9 cellular contexts compared by ENCODE assay signal in genomic region chr3:43892535-43892934, GRCh38.
DNase-seq lines count a peak whose midpoint lies in the region; ATAC-seq and TF ChIP-seq lines count a peak whose summit lies in the region.
"Had no signal": no experiment of that assay in that cellular context is flagged by ENCODE, and none has a peak within 500 bp of the region (broad histone marks: within the 10 kb centered on the region; RNA-seq: fewer than 3 reads in every experiment).

No MANE protein-coding gene starts in this region.

- H3K4me3 Mint-ChIP-seq in CD8-positive, alpha-beta T cell: no peak overlapping the region

- no peaks in the 10 kb centered on the region for H3K36me3 Mint-ChIP-seq in CD8-positive, alpha-beta T cell

- H2AFZ ChIP-seq in OCI-LY7 (ENCODE audit: low read length): peak overlapping the region; percentile 45; the same call in 1 of the 2 replicates

- H3K36me3 ChIP-seq in DOHH2 (ENCODE audit: control insufficient read depth, low read length): no peaks in the 10 kb centered on the region
- no peaks in the 10 kb centered on the region for H3K36me3 ChIP-seq in OCI-LY7 (ENCODE audit: insufficient read depth, low read length)
- no peaks in the 10 kb centered on the region for H3K36me3 ChIP-seq in CD8-positive, alpha-beta T cell (ENCODE audit: insufficient read depth, low read length)

- H3K4me3 ChIP-seq in DOHH2 (ENCODE audit: low read length) (peak overlapping the region; percentile 78), OCI-LY7 (ENCODE audit: low read depth, low read length, poor library complexity, severe bottlenecking) (peak overlapping the region; percentile 60), right cardiac atrium (ENCODE audit: low read length) (no peak overlapping the region)
- no peak overlapping the region for H3K4me3 ChIP-seq in CD8-positive, alpha-beta T cell (ENCODE audit: low read depth, low read length)

- POLR2A ChIA-PET in OCI-LY7 (lab: Charles Lee): interaction anchor here (0.5 to 1.0 kb wide), 5 partner anchors 15 to 28 kb away, joined by 3 to 5 read pairs (median 3); no protein-coding TSS in a partner anchor
- POLR2A ChIA-PET in CD8-positive, alpha-beta T cell (lab: Charles Lee): no interaction called here

- H3K79me2 ChIP-seq in DOHH2 (ENCODE audit: control insufficient read depth, low read length) (no peaks in the 10 kb centered on the region), OCI-LY7 (ENCODE audit: insufficient read depth, low read depth, low read length) (no peaks in the 10 kb centered on the region)

- ATAC-seq in HG03469 (IDR thresholded peaks at IDR 0.05; ENCODE audit: unreplicated experiment): peak; percentile 55
- ATAC-seq in CD8-positive, alpha-beta T cell: no peak
- no peak for ATAC-seq in right cardiac atrium

- H4K20me1 ChIP-seq in DOHH2 (ENCODE audit: control insufficient read depth, insufficient read depth, low read depth, low read length) (no peaks in the 10 kb centered on the region), OCI-LY7 (ENCODE audit: insufficient read depth, low read length) (no peaks in the 10 kb centered on the region)

- H3K27me3 ChIP-seq in DOHH2 (ENCODE audit: control insufficient read depth, low read length): no peaks in the 10 kb centered on the region
- peaks cover 16% of the 10 kb centered on the region for H3K27me3 ChIP-seq in CD8-positive, alpha-beta T cell (ENCODE audit: insufficient read depth, low read length)
- H3K27me3 ChIP-seq in right cardiac atrium (ENCODE audit: control insufficient read depth, insufficient read depth): no peaks in the 10 kb centered on the region

- H3K9me2 ChIP-seq in DOHH2 (replicated peaks; ENCODE audit: control insufficient read depth, low read length) (no peaks in the 10 kb centered on the region), OCI-LY7 (ENCODE audit: insufficient read depth, low read length) (no peaks in the 10 kb centered on the region)

- H3K27ac Mint-ChIP-seq in CD8-positive, alpha-beta T cell: no peak overlapping the region

- H3K27ac ChIP-seq in DOHH2 (ENCODE audit: low read depth, low read length) (peak overlapping the region; percentile 100), OCI-LY7 (ENCODE audit: low read depth, low read length, poor library complexity, severe bottlenecking) (peak overlapping the region; percentile 97), right cardiac atrium (ENCODE audit: low read length) (no peak overlapping the region)
- no peak overlapping the region for H3K27ac ChIP-seq in CD8-positive, alpha-beta T cell (ENCODE audit: low read depth, low read length)

- no TSS peak for BruUV-seq in OCI-LY7 (replicated peaks; lab: Mats Ljungman, UMichigan)

- H3K27me3 Mint-ChIP-seq in CD8-positive, alpha-beta T cell (ENCODE audit: low read depth): peaks cover 57% of the 10 kb centered on the region

- no peaks in the 10 kb centered on the region for H3K9me3 ChIP-seq in DOHH2 (ENCODE audit: control insufficient read depth, insufficient read depth, low read length)
- H3K9me3 ChIP-seq in OCI-LY7 (ENCODE audit: low read length): no peaks in the 10 kb centered on the region; the same call in 1 of the 2 replicates
- H3K9me3 ChIP-seq in CD8-positive, alpha-beta T cell (ENCODE audit: low read length): no peaks in the 10 kb centered on the region
- no peaks in the 10 kb centered on the region for H3K9me3 ChIP-seq in right cardiac atrium (ENCODE audit: control insufficient read depth, low read length)

- peaks cover 40% of the 10 kb centered on the region for H3F3A ChIP-seq in DOHH2 (ENCODE audit: control insufficient read depth, insufficient read depth)

- no peak for TF ChIP-seq CTCF in DOHH2 (IDR thresholded peaks at IDR 0.05; ENCODE audit: low read depth, low read length, poor library complexity, severe bottlenecking)
- no peak for TF ChIP-seq CTCF in GM20000 (IDR thresholded peaks at IDR 0.05; ENCODE audit: extremely low read depth, missing control alignments)
- no peak for TF ChIP-seq CTCF in OCI-LY7 (conservative IDR thresholded peaks at IDR 0.05; ENCODE audit: low read length)
- TF ChIP-seq CTCF in CD8-positive, alpha-beta T cell (IDR thresholded peaks at IDR 0.05): no peak

- 32% methylated on average over 7 of the region's 7 CpGs for WGBS in right cardiac atrium

- H3K4me1 ChIP-seq in DOHH2 (ENCODE audit: control insufficient read depth, low read length) (peaks cover 75% of the 10 kb centered on the region), OCI-LY7 (ENCODE audit: insufficient read depth, low read length, poor library complexity, severe bottlenecking) (peaks cover 62% of the 10 kb centered on the region), right cardiac atrium (ENCODE audit: control insufficient read depth, insufficient read depth, low read length) (no peaks in the 10 kb centered on the region)
- H3K4me1 ChIP-seq in CD8-positive, alpha-beta T cell (ENCODE audit: insufficient read depth, low read length): peaks cover 6% of the 10 kb centered on the region

- H3K9me3 Mint-ChIP-seq in CD8-positive, alpha-beta T cell: no peaks in the 10 kb centered on the region

- CTCF ChIA-PET in OCI-LY7 (lab: Charles Lee; ENCODE audit: unreplicated experiment): no interaction called here
- CTCF ChIA-PET in CD8-positive, alpha-beta T cell (lab: Charles Lee): no interaction called here

- peaks cover 15% of the 10 kb centered on the region for H3K4me1 Mint-ChIP-seq in CD8-positive, alpha-beta T cell (ENCODE audit: low read depth)

- intact Hi-C loops in OCI-LY7 (cut with micrococcal nuclease; ENCODE audit: unreplicated experiment): loop anchor here (1.0 to 5.0 kb wide), 2 partner anchors 107 to 155 kb away; no protein-coding TSS in a partner anchor
- intact Hi-C loops in CD8-positive, alpha-beta T cell (cut with DNase I, micrococcal nuclease): no loop called here
- intact Hi-C loops in right cardiac atrium (cut with DNase I): no loop called here

- H3K4me2 ChIP-seq in DOHH2 (ENCODE audit: low read length) (peak overlapping the region; percentile 98), OCI-LY7 (ENCODE audit: low read length) (peak overlapping the region; percentile 67)

- DNase-seq in GM20000 (ENCODE audit: low spot score): peak; percentile 75
- DNase-seq in OCI-LY7 (ENCODE audit: low spot score): peak; percentile 94
- no peak for DNase-seq in CD8-positive, alpha-beta T cell
- DNase-seq in dermis blood vessel endothelial cell: no peak
- no peak for DNase-seq in right cardiac atrium
- DNase-seq in SW 1271 (lab: John Stamatoyannopoulos, UW): no peak
- DNase-seq: Calu3 had no signal

Comparison
In these comparisons a context has a peak if more than half of its experiments do, and no peak if none do; other contexts are left out.
1. H3K27ac ChIP-seq: peak in DOHH2 (single experiment) and OCI-LY7 (single experiment); none in CD8-positive, alpha-beta T cell (single experiment) and right cardiac atrium (single experiment).
2. H3K4me3 ChIP-seq: peak in DOHH2 (single experiment) and OCI-LY7 (single experiment); none in CD8-positive, alpha-beta T cell (single experiment) and right cardiac atrium (single experiment).
3. DNase-seq: peak in GM20000 (single experiment) and OCI-LY7 (single experiment); none in CD8-positive, alpha-beta T cell (0 of 7), dermis blood vessel endothelial cell (single experiment), right cardiac atrium (0 of 3) and SW 1271 (0 of 2).